9 cellular contexts compared by ENCODE assay signal in the genomic region with DNA sequence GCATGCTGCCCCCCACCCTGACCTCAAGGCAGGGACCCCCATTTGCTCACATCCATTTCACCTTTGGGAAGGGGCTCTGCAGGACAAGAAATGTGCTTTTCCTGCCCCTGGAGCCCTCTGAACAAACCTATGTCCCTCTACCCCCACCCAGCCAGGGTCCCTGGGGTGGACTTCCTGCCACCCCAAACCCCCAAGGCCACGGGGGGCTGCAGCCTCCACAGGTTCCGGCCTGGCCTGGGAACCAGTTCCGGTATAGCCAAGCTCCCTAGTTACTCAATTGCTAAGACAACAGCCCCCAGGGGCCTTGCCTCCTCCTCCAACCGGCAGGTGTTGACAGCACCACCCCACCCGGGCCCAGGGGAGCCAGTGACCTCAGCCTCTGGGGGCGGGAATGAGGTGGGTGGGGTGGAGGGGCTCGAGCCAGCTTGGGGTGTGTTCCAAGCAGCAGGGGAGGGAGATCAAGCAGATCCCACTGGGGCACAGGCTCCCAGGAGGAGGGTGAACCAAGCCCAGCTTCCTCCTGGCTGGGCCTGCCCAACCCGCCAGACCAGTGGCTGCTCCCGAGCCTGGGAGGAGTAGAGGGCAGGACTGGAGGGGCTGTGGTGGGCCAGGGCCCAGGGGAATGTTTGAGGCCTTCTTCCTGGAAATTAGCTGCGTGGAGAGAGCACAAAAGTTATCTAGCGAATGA.
DNase-seq lines count a peak whose midpoint lies in the region; FAIRE-seq and TF ChIP-seq lines count a peak whose summit lies in the region.
"Had no signal": no experiment of that assay in that cellular context is flagged by ENCODE, and none has a peak within 500 bp of the region (broad histone marks: within the 10 kb centered on the region; RNA-seq: fewer than 3 reads in every experiment).

No MANE protein-coding gene starts in this region.

- no peaks in the 10 kb centered on the region for H3K9me3 ChIP-seq in tibial artery

- H3K27ac ChIP-seq in RWPE1, result peak overlapping the region; percentile 17
- peak overlapping the region; percentile 84 to 88 for H3K27ac ChIP-seq in tibial artery

- POLR2A ChIA-PET in RWPE1 (lab: Yijun Ruan, JAX; ENCODE audit: low non-redundant PET), result no interaction called here

- intact Hi-C loops in tibial artery (cut with DNase I; ENCODE audit: low total_unique reads), result loop anchor here (5.0 kb wide), 1 partner anchor 38 kb away; the partner anchor contains the start of gene STARD3

- H3K27me3 ChIP-seq in tibial artery, result no peaks in the 10 kb centered on the region

- no peak for FAIRE-seq in RCC 7860 (lab: Jason Lieb, UNC)

- TF ChIP-seq CTCF in RWPE1 (conservative IDR thresholded peaks at IDR 0.05; ENCODE audit: low read depth) (no peak), tibial artery (IDR thresholded peaks at IDR 0.05) (no peak)

- DNase-seq in NCI-H2196 (lab: John Stamatoyannopoulos, UW; ENCODE audit: unreplicated experiment) (peak; percentile 20), NCI-H2196 treated with DMSO at 0.1 percent for 48 hours (lab: John Stamatoyannopoulos, UW; ENCODE audit: unreplicated experiment) (no peak), RWPE1 (ENCODE audit: low spot score) (no peak), islet precursor cell (peak; percentile 90), tibial artery (peak; percentile 45 to 91), RCC 7860 (ENCODE audit: low spot score) (no peak), AML-193 (lab: John Stamatoyannopoulos, UW) (no peak), amygdala (lab: John Stamatoyannopoulos, UW) (no peak)
- DNase-seq: activated CD4-positive, CD25-positive, alpha-beta regulatory T cell treated with anti-CD3 and anti-CD28 coated beads, Interleukin-2, amount 50 U/mL, for 72 hours had no signal

- peak overlapping the region in 1 of 2 donors; percentile 5 for H3K4me3 ChIP-seq in tibial artery

- H3K4me1 ChIP-seq in tibial artery, result peaks cover 7 to 76% (median 60%) of the 10 kb centered on the region in 4 donors

- H3K36me3 ChIP-seq in tibial artery, result peaks cover 0 to 1% (median 0%) of the 10 kb centered on the region in 3 donors

- CTCF ChIA-PET in RWPE1 (lab: Yijun Ruan, JAX), result interaction anchor here (0.6 to 1.8 kb wide), 3 partner anchors 9 to 14 kb away, joined by 3 to 6 read pairs (median 5); partner anchors contain the start of gene TCAP

Comparison
In these comparisons a context has a peak if more than half of its experiments do, and no peak if none do; other contexts are left out.
1. DNase-seq: peak in NCI-H2196 (single experiment), islet precursor cell (single experiment) and tibial artery (2 of 2); none in NCI-H2196 treated with DMSO at 0.1 percent for 48 hours (single experiment), RWPE1 (single experiment), RCC 7860 (single experiment), AML-193 (0 of 2) and amygdala (0 of 56).